In the genomic region with DNA sequence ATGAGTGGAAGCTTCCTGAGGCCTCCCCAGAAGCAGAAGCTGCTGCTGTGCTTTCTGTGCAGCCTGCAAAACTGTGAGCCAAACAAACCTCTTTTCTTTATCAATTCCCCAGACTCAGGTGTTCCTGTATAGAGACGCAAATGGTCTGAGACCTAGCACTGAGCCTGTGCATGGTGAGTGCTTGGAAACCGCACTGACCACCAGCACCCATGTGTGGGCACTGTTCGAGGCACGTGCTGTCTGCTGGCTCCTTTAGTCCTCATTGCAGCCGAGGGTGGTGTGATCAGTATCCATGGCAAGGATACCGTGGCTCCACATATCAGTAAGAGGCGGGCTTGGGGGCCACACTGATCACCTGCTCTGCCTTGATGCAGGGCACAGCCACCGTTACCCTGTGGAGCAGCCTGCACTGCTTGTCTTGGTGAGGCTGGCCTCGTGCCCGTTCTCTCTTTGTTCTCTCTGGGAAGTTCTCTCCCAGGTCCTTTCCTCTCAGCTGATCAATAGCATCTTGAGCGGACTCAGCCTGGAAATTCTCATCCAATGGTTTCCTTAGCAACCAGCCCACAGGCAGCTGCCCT, we compare ENCODE assay signal across 14 cellular contexts.
DNase-seq lines count a peak whose midpoint lies in the region; ATAC-seq, FAIRE-seq and TF ChIP-seq lines count a peak whose summit lies in the region.
"Had no signal": no experiment of that assay in that cellular context is flagged by ENCODE, and none has a peak within 500 bp of the region (broad histone marks: within the 10 kb centered on the region; RNA-seq: fewer than 3 reads in every experiment).

No MANE protein-coding gene starts in this region.

- no peaks in the 10 kb centered on the region for H3K36me3 ChIP-seq in GM23338 (ENCODE audit: insufficient read depth)
- no peaks in the 10 kb centered on the region for H3K36me3 ChIP-seq in H1 (ENCODE audit: control insufficient read depth in 2 of 4, insufficient read depth in 4 of 4, low read length in 3 of 4)
- no peaks in the 10 kb centered on the region for H3K36me3 ChIP-seq in Karpas-422 (ENCODE audit: insufficient read depth, low read length)

- H3F3A ChIP-seq in GM23338 (replicated peaks; ENCODE audit: low read depth) = no peaks in the 10 kb centered on the region

- H2AK5ac ChIP-seq in H1 (ENCODE audit: low read depth, low read length) = no peak overlapping the region

- ATAC-seq in GM23338 = peak; percentile 69
- ATAC-seq: PC-3 had no signal

- H3K9ac ChIP-seq in H1 (replicated peaks in 1 of 4; ENCODE audit: extremely low read depth in 1 of 4, low read depth in 3 of 4, low read length in 3 of 4) = no peak overlapping the region; a peak in 1 of 7 replicates
- no peak overlapping the region for H3K9ac ChIP-seq in Karpas-422 (ENCODE audit: low read length)

- H3K23me2 ChIP-seq in H1 (ENCODE audit: low read depth, low read length) = no peaks in the 10 kb centered on the region

- no peak for TF ChIP-seq EP300 in H1 (IDR thresholded peaks at IDR 0.05; ENCODE audit: borderline replicate concordance in 1 of 2, low read depth in 2 of 2, low read length in 2 of 2)

- H3K27ac ChIP-seq in GM23338 (ENCODE audit: low read depth) (no peak overlapping the region), H1 (ENCODE audit: low read depth, low read length) (no peak overlapping the region), Karpas-422 (ENCODE audit: low read length) (no peak overlapping the region)
- H3K27ac ChIP-seq: SK-N-MC had no signal

- no peak overlapping the region for H2BK12ac ChIP-seq in H1 (ENCODE audit: low read depth, low read length)

- H3K4ac ChIP-seq in H1 (replicated peaks; ENCODE audit: insufficient read length, low read depth, low read length) = no peak overlapping the region

- no peak overlapping the region for H3K23ac ChIP-seq in H1 (ENCODE audit: insufficient read length)

- H3K36me3 Mint-ChIP-seq in GM23338 (ENCODE audit: low read depth) (no peaks in the 10 kb centered on the region), neural crest cell (ENCODE audit: low read depth) (no peaks in the 10 kb centered on the region)

- no peaks in the 10 kb centered on the region for H3K9me3 Mint-ChIP-seq in GM23338
- no peaks in the 10 kb centered on the region for H3K9me3 Mint-ChIP-seq in neural crest cell

- no peak overlapping the region for H4K8ac ChIP-seq in H1 (ENCODE audit: extremely low read depth, insufficient read depth, low read length)

- DNase-seq in NCI-H2107 treated with DMSO at 0.1 percent for 48 hours (lab: John Stamatoyannopoulos, UW; ENCODE audit: unreplicated experiment) (peak; percentile 3), NCI-H2107 (lab: John Stamatoyannopoulos, UW) (no peak), GM23338 (ENCODE audit: low spot score) (peak; percentile 14), H1 (ENCODE audit: low read depth in 1 of 2, low spot score in 2 of 2) (no peak), neural crest cell (ENCODE audit: low read depth, low spot score) (no peak), Karpas-422 (no peak), DMS 273 (lab: John Stamatoyannopoulos, UW; ENCODE audit: unreplicated experiment) (no peak), islet precursor cell (no peak)
- DNase-seq: C1 segment of cervical spinal cord, DMS153, NCI-H2171, NCI-H510A treated with DMSO at 0.1 percent for 48 hours, PC-3 had no signal

- H3K27ac Mint-ChIP-seq in GM23338 (no peak overlapping the region; the same call in 1 of the 2 replicates), neural crest cell (ENCODE audit: unreplicated experiment) (peak overlapping the region; percentile 81)

- no peaks in the 10 kb centered on the region for H3K9me3 ChIP-seq in H1 (ENCODE audit: insufficient read depth in 2 of 2, low read depth in 1 of 2, low read length in 1 of 2)
- H3K9me3 ChIP-seq in Karpas-422 (ENCODE audit: low read length) = no peaks in the 10 kb centered on the region

- H3K4me3 Mint-ChIP-seq in GM23338 = no peak overlapping the region
- H3K4me3 Mint-ChIP-seq in neural crest cell = no peak overlapping the region

- no peaks in the 10 kb centered on the region; the same call in 2 of the 3 replicates for H3K4me1 Mint-ChIP-seq in GM23338
- peaks cover 7% of the 10 kb centered on the region for H3K4me1 Mint-ChIP-seq in neural crest cell

- no peak overlapping the region for H2BK20ac ChIP-seq in H1 (ENCODE audit: low read length)

- H4K5ac ChIP-seq in H1 (ENCODE audit: insufficient read length, low read depth, low read length) = no peak overlapping the region

- H3K79me2 ChIP-seq in GM23338 (replicated peaks; ENCODE audit: insufficient read depth) (no peaks in the 10 kb centered on the region), H1 (ENCODE audit: control insufficient read depth in 1 of 2, insufficient read depth in 2 of 2, low read length in 2 of 2) (no peaks in the 10 kb centered on the region), Karpas-422 (ENCODE audit: low read length) (no peaks in the 10 kb centered on the region)

- H2AFZ ChIP-seq in GM23338 (no peak overlapping the region), H1 (ENCODE audit: low read length) (no peak overlapping the region), Karpas-422 (ENCODE audit: low read length) (no peak overlapping the region)

- 0 out of 4 replicates have a peak, but pooled peaks of 1 of the 2 experiments have one; percentile 16 for TF ChIP-seq CTCF in GM23338 (conservative IDR thresholded peaks at IDR 0.05; ENCODE audit: low read depth in 2 of 2)
- TF ChIP-seq CTCF in H1 (IDR thresholded peaks at IDR 0.05; ENCODE audit: control extremely low read depth in 1 of 3, insufficient read depth in 1 of 3, low read depth in 1 of 3, low read length in 3 of 3) = peak; percentile 26 to 40 (median 29)
- no peak for TF ChIP-seq CTCF in neural crest cell (conservative IDR thresholded peaks at IDR 0.05)

- WGBS in H1 (ENCODE audit: extremely low coverage in 1 of 2, insufficient coverage in 1 of 2, insufficient read length in 1 of 2, insufficient replicate concordance in 2 of 2, low coverage in 1 of 2, low lambda C conversion rate in 2 of 2, missing lambda C conversion rate in 1 of 2), 2 experiments = 84% methylated on average over 11 of the region's 11 CpGs; no CpG with 5 or more reads in 1 of the 2 experiments

- POLR2A ChIA-PET in H1 (lab: Charles Lee; ENCODE audit: partially characterized antibody) = no interaction called here

- FAIRE-seq in H1 (lab: Jason Lieb, UNC) = no peak

- H2BK120ac ChIP-seq in H1 (replicated peaks; ENCODE audit: low read depth, low read length) = no peak overlapping the region

- H4K91ac ChIP-seq in H1 (replicated peaks; ENCODE audit: insufficient read length, low read length) = no peak overlapping the region

- no peak overlapping the region for H3K18ac ChIP-seq in H1 (ENCODE audit: extremely low read depth, low read length)

- no peak overlapping the region for H2BK15ac ChIP-seq in H1 (ENCODE audit: low read length)

- H3K79me1 ChIP-seq in H1 (ENCODE audit: low read depth, low read length) = no peaks in the 10 kb centered on the region

- TF ChIP-seq RAD21 in H1 (IDR thresholded peaks at IDR 0.05 in 1 of 2, conservative IDR thresholded peaks at IDR 0.05 in 1 of 2; ENCODE audit: low read depth in 2 of 2, low read length in 2 of 2) = peak in 1 of 2 experiments; percentile 44; a peak in 2 of 4 replicates

- H3K4me1 ChIP-seq in GM23338 (ENCODE audit: insufficient read depth) = no peaks in the 10 kb centered on the region
- peaks cover 0 to 2% (median 0%) of the 10 kb centered on the region in 4 experiments; a peak in 1 of 7 replicates for H3K4me1 ChIP-seq in H1 (replicated peaks in 1 of 4; ENCODE audit: control insufficient read depth in 3 of 4, insufficient read depth in 4 of 4, low read length in 3 of 4)
- peaks cover 9% of the 10 kb centered on the region for H3K4me1 ChIP-seq in Karpas-422 (ENCODE audit: low read length)

- H4K20me1 ChIP-seq in GM23338 (replicated peaks; ENCODE audit: insufficient read depth) = no peaks in the 10 kb centered on the region
- no peaks in the 10 kb centered on the region for H4K20me1 ChIP-seq in H1 (replicated peaks in 1 of 2; ENCODE audit: control insufficient read depth in 1 of 2, insufficient read depth in 2 of 2, low read length in 2 of 2)
- H4K20me1 ChIP-seq in Karpas-422 (ENCODE audit: insufficient read depth, low read depth, low read length) = no peaks in the 10 kb centered on the region

- no peak overlapping the region for H3K56ac ChIP-seq in H1 (replicated peaks; ENCODE audit: insufficient read length, low read depth, low read length)

- H3K27me3 Mint-ChIP-seq in GM23338 (ENCODE audit: insufficient read depth, low read depth, poor library complexity) (peaks cover 4% of the 10 kb centered on the region), neural crest cell (ENCODE audit: low read depth) (no peaks in the 10 kb centered on the region)

- no peak for TF ChIP-seq POLR2A in H1 (IDR thresholded peaks at IDR 0.05; ENCODE audit: control extremely low read depth in 1 of 2, low read depth in 2 of 2, low read length in 2 of 2)

- no peaks in the 10 kb centered on the region for H3K9me2 ChIP-seq in GM23338 (ENCODE audit: insufficient read depth)
- H3K9me2 ChIP-seq in Karpas-422 (replicated peaks; ENCODE audit: insufficient read depth, low read length) = no peaks in the 10 kb centered on the region

- no peak overlapping the region for H2BK5ac ChIP-seq in H1 (ENCODE audit: low read depth, low read length)

- CTCF ChIA-PET in H1 (lab: Charles Lee; ENCODE audit: partially characterized antibody) = interaction anchor here (0.9 to 2.5 kb wide), 6 partner anchors 9 to 627 kb away, joined by 3 to 13 read pairs (median 3); no protein-coding TSS in a partner anchor

- H3K4me3 ChIP-seq in GM23338 = no peak overlapping the region
- no peak overlapping the region for H3K4me3 ChIP-seq in H1 (ENCODE audit: extremely low read depth in 1 of 4, insufficient read depth in 2 of 4, low read depth in 3 of 4, low read length in 4 of 4)
- no peak overlapping the region for H3K4me3 ChIP-seq in Karpas-422 (ENCODE audit: low read length)
- H3K4me3 ChIP-seq: SK-N-MC had no signal

- H3K27me3 ChIP-seq in GM23338 (ENCODE audit: insufficient read depth) (no peaks in the 10 kb centered on the region), H1 (replicated peaks in 1 of 4; ENCODE audit: control insufficient read depth in 3 of 4, extremely low read depth in 1 of 4, insufficient read depth in 3 of 4, low read length in 3 of 4) (no peaks in the 10 kb centered on the region), Karpas-422 (ENCODE audit: low read length) (no peaks in the 10 kb centered on the region)

- no peak overlapping the region for H3K14ac ChIP-seq in H1 (ENCODE audit: insufficient read length)

- no peak overlapping the region for H3K4me2 ChIP-seq in GM23338
- H3K4me2 ChIP-seq in H1 (ENCODE audit: insufficient read depth in 1 of 2, low read depth in 2 of 2, low read length in 2 of 2) = no peak overlapping the region
- H3K4me2 ChIP-seq in Karpas-422 (ENCODE audit: low read depth, low read length, poor library complexity, severe bottlenecking) = no peak overlapping the region

TF ChIP-seq in H1, 55 proteins besides CTCF, POLR2A, EP300 and RAD21 (continues in another document):
- TF ChIP-seq, protein P1, sequence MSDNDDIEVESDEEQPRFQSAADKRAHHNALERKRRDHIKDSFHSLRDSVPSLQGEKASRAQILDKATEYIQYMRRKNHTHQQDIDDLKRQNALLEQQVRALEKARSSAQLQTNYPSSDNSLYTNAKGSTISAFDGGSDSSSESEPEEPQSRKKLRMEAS (IDR thresholded peaks at IDR 0.05) = peak; percentile 79
- TF ChIP-seq SIRT6 (IDR thresholded peaks at IDR 0.05; ENCODE audit: low read length) = no peak

Comparison
In these comparisons a context has a peak if more than half of its experiments do, and no peak if none do; other contexts are left out.
1. DNase-seq: peak in NCI-H2107 treated with DMSO at 0.1 percent for 48 hours (single experiment) and GM23338 (single experiment); none in NCI-H2107 (single experiment), H1 (0 of 2), neural crest cell (single experiment), Karpas-422 (single experiment), DMS 273 (single experiment) and islet precursor cell (single experiment).